23 cellular contexts compared by ENCODE assay signal in the genomic region with DNA sequence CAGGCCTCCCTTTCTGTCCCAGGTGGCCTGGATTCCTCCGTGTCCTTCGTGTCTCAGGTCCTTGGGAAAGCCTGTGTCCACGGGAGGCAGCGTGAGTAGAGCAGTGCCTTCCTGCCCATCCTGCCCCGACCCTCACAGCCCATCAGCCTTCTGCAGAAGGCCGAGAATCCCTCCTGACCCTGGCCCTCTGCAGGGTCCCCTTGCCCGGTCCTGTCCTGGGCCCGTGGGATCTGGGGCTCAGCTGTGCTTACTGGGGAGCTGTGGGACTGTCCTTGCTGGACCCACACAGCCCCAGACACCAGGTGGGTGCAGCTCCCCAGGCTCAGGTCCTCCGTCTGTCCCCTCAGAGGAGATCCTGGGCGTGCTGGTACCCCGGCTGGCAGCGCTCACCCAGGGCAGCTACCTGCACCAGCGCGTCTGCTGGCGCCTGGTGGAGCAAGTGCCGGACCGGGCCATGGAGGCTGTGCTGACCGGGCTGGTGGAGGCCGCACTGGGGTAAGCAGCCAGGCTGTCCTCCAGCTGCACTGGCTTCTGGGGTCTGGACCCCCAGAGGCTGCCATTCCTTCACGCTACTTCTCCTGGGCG. TPM values are rescaled to one million over a fixed set of nuclear protein-coding genes. Genes with fewer than 3 reads are reported as not detected.
"Had no signal": no experiment of that assay in that cellular context is flagged by ENCODE, and none has a peak within 500 bp of the region (broad histone marks: within the 10 kb centered on the region; RNA-seq: fewer than 3 reads in every experiment).

No MANE protein-coding gene starts in this region.

- H3K27ac Mint-ChIP-seq: activated CD4-positive, alpha-beta memory T cell treated with anti-CD3 and anti-CD28 coated beads, Interleukin-2, amount 10 ng/mL, durations not matched to agents 7 days and 5 days; activated naive CD8-positive, alpha-beta T cell treated with anti-CD3 and anti-CD28 coated beads, Interleukin-2, amount 10 ng/mL, durations not matched to agents 7 days and 5 days; stimulated activated memory B cell treated with anti-CD40 and anti-IgM and Interleukin-4, amounts not matched to agents 10 μg/mL and 1 μg/mL and 100 μg/mL, for 72 hours had no signal

- H3K9me3 Mint-ChIP-seq: activated CD4-positive, alpha-beta memory T cell treated with anti-CD3 and anti-CD28 coated beads, Interleukin-2, amount 10 ng/mL, durations not matched to agents 7 days and 5 days; activated naive CD8-positive, alpha-beta T cell treated with anti-CD3 and anti-CD28 coated beads, Interleukin-2, amount 10 ng/mL, durations not matched to agents 7 days and 5 days; stimulated activated memory B cell treated with anti-CD40 and anti-IgM and Interleukin-4, amounts not matched to agents 10 μg/mL and 1 μg/mL and 100 μg/mL, for 72 hours had no signal

- H3K36me3 Mint-ChIP-seq: activated naive CD8-positive, alpha-beta T cell treated with anti-CD3 and anti-CD28 coated beads, Interleukin-2, amount 10 ng/mL, durations not matched to agents 7 days and 5 days had no signal

- H3K27ac ChIP-seq: coronary artery, esophagus squamous epithelium, gastroesophageal sphincter, heart right ventricle, pancreas, psoas muscle, right atrium auricular region, skin epidermis, transverse colon, uterus had no signal

- H3K36me3 ChIP-seq: uterus had no signal

- DNase-seq: activated CD4-positive, alpha-beta memory T cell treated with anti-CD3 and anti-CD28 coated beads, Interleukin-2, amount 10 ng/mL, durations not matched to agents 7 days and 5 days; activated CD4-positive, alpha-beta T cell treated with anti-CD3 and anti-CD28 coated beads for 48 hours; activated naive CD4-positive, alpha-beta T cell; activated naive CD8-positive, alpha-beta T cell treated with anti-CD3 and anti-CD28 coated beads, Interleukin-2, amount 10 ng/mL, durations not matched to agents 7 days and 5 days; amniotic stem cell; cerebellar nuclear complex; esophagus squamous epithelium; heart right ventricle; naive thymus-derived CD4-positive, alpha-beta T cell; psoas muscle; stimulated activated CD4-positive, alpha-beta T cell treated with anti-CD3 and anti-CD28 coated beads, Interleukin-15, amount 100 ng/mL, for 24 hours; transverse colon; uterus had no signal

- ATAC-seq: gastroesophageal sphincter; heart right ventricle; naive thymus-derived CD4-positive, alpha-beta T cell; pancreas; psoas muscle; stimulated activated memory B cell treated with anti-CD40 and anti-IgM and Interleukin-4, amounts not matched to agents 10 μg/mL and 1 μg/mL and 100 μg/mL, for 72 hours had no signal

- H3K4me3 ChIP-seq: coronary artery, esophagus squamous epithelium, gastroesophageal sphincter, heart right ventricle, lung, pancreas, psoas muscle, right atrium auricular region, skin epidermis, transverse colon, uterus had no signal

- H3K27me3 Mint-ChIP-seq: activated CD4-positive, alpha-beta memory T cell treated with anti-CD3 and anti-CD28 coated beads, Interleukin-2, amount 10 ng/mL, durations not matched to agents 7 days and 5 days; activated naive CD8-positive, alpha-beta T cell treated with anti-CD3 and anti-CD28 coated beads, Interleukin-2, amount 10 ng/mL, durations not matched to agents 7 days and 5 days; naive thymus-derived CD4-positive, alpha-beta T cell; stimulated activated memory B cell treated with anti-CD40 and anti-IgM and Interleukin-4, amounts not matched to agents 10 μg/mL and 1 μg/mL and 100 μg/mL, for 72 hours had no signal

- H3K4me3 Mint-ChIP-seq: activated CD4-positive, alpha-beta memory T cell treated with anti-CD3 and anti-CD28 coated beads, Interleukin-2, amount 10 ng/mL, durations not matched to agents 7 days and 5 days; activated naive CD8-positive, alpha-beta T cell treated with anti-CD3 and anti-CD28 coated beads, Interleukin-2, amount 10 ng/mL, durations not matched to agents 7 days and 5 days; stimulated activated memory B cell treated with anti-CD40 and anti-IgM and Interleukin-4, amounts not matched to agents 10 μg/mL and 1 μg/mL and 100 μg/mL, for 72 hours had no signal

- FAIRE-seq: keratinocyte, pancreas had no signal

- H3K27me3 ChIP-seq: esophagus squamous epithelium, gastroesophageal sphincter, heart right ventricle, pancreas, right atrium auricular region, transverse colon, uterus had no signal

- H3K9me3 ChIP-seq: esophagus squamous epithelium, gastroesophageal sphincter, heart right ventricle, pancreas, psoas muscle, right atrium auricular region, transverse colon, uterus had no signal

RNA-seq across cellular contexts. Expression of a gene that starts 8.4 kb away (rescaled TPM):
- total RNA-seq: activated CD4-positive, alpha-beta memory T cell treated with anti-CD3 and anti-CD28 coated beads, Interleukin-2, amount 10 ng/mL, durations not matched to agents 7 days and 5 days; activated naive CD8-positive, alpha-beta T cell treated with anti-CD3 and anti-CD28 coated beads, Interleukin-2, amount 10 ng/mL, durations not matched to agents 7 days and 5 days; esophagus squamous epithelium; heart right ventricle; pancreas; T-helper 2 cell treated with Interferon-gamma antibody and Interleukin-4, amounts not matched to agents 100 ng/mL and 5 ng/mL, for 36 hours; temporal lobe; transverse colon had no signal
- polyA plus RNA-seq: heart right ventricle; keratinocyte; naive thymus-derived CD4-positive, alpha-beta T cell; pancreas had no signal

RNA-seq across cellular contexts. Expression of a gene that starts 52.8 kb away (rescaled TPM):
- total RNA-seq: gastroesophageal sphincter, right atrium auricular region had no signal
- polyA plus RNA-seq: naive thymus-derived CD4-positive, alpha-beta T cell had no signal
